8 cellular contexts compared by ENCODE assay signal in genomic region chr19:37172368-37173366, GRCh38. TPM values are rescaled to one million over a fixed set of nuclear protein-coding genes. Genes with fewer than 3 reads are reported as not detected.
A peak's percentile ranks its signal among the peaks of the same experiment; 100 is the strongest.
DNase-seq lines count a peak whose midpoint lies in the region; FAIRE-seq and TF ChIP-seq lines count a peak whose summit lies in the region.

TSS of gene ZNF585A (minus strand) at chr19:37172695. CDS start at chr19:37169910, 2,785 bp downstream.

- H3K27me3 Mint-ChIP-seq in H9 (ENCODE audit: low read depth) (no peaks in the 10 kb centered on the region), neural progenitor cell (ENCODE audit: insufficient read depth, low read depth) (peaks cover 3% of the 10 kb centered on the region)

- peak within 1 kb of the TSS; percentile 45; the same call in 1 of the 2 replicates for H3K14ac ChIP-seq in H9 (ENCODE audit: insufficient read depth, low read length)

- no peak within 1 kb of the TSS for H3K23ac ChIP-seq in H9 (ENCODE audit: insufficient read length, low read depth, low read length)

- peak within 1 kb of the TSS; percentile 80 for H3K9ac ChIP-seq in H9 (ENCODE audit: extremely low read depth, insufficient read length, low read length)
- peak within 1 kb of the TSS; percentile 36 for H3K9ac ChIP-seq in neural progenitor cell
- H3K9ac ChIP-seq in stomach smooth muscle (ENCODE audit: low read length in 2 of 2), result peak within 1 kb of the TSS; percentile 96

- H2BK120ac ChIP-seq in H9 (ENCODE audit: low read depth, low read length, poor library complexity, severe bottlenecking), result no peak within 1 kb of the TSS

- H4K5ac ChIP-seq in H9 (ENCODE audit: insufficient read length, low read depth, low read length), result no peak within 1 kb of the TSS

- H3K27ac ChIP-seq in H9 (ENCODE audit: insufficient read length, low read depth, low read length) (no peak within 1 kb of the TSS), neural progenitor cell (no peak within 1 kb of the TSS), stomach smooth muscle (ENCODE audit: low read length) (peak within 1 kb of the TSS; percentile 31)

- no peak within 1 kb of the TSS for H3K27ac Mint-ChIP-seq in H9
- no peak within 1 kb of the TSS for H3K27ac Mint-ChIP-seq in neural progenitor cell

- no CpG with 5 or more reads among the region's 30 CpGs for WGBS in H9 (ENCODE audit: extremely low coverage, insufficient read length, low lambda C conversion rate)

- DNase-seq in H9 (peak; percentile 96), MG63 (peak; percentile 85), SIG-M5 (lab: John Stamatoyannopoulos, UW) (peak; percentile 62), frontal cortex (ENCODE audit: low spot score in 2 of 2) (peak; percentile 71 to 79), neural progenitor cell (ENCODE audit: low spot score) (peak; percentile 94)
- peak; percentile 90 for DNase-seq in activated naive CD4-positive, alpha-beta T cell treated with Interleukin-2 at 50 U/mL for 16 hours

- H3K4me2 ChIP-seq in H9 (ENCODE audit: insufficient read depth, insufficient read length, low read length) (peak within 1 kb of the TSS; percentile 93), neural progenitor cell (peak within 1 kb of the TSS; percentile 86)

- no peaks in the 10 kb centered on the region for H3K23me2 ChIP-seq in H9 (ENCODE audit: insufficient read length, low read depth, low read length, poor library complexity, severe bottlenecking)

- H3K27me3 ChIP-seq in H9 (ENCODE audit: insufficient read depth, low read length) (no peaks in the 10 kb centered on the region), MG63 (no peaks in the 10 kb centered on the region), neural progenitor cell (no peaks in the 10 kb centered on the region), stomach smooth muscle (ENCODE audit: control insufficient read depth in 1 of 2, insufficient read depth in 2 of 2, low read length in 2 of 2) (no peaks in the 10 kb centered on the region)

- H3K4me3 ChIP-seq in MG63, result peak within 1 kb of the TSS; percentile 60
- H3K4me3 ChIP-seq in neural progenitor cell, result peak within 1 kb of the TSS; percentile 73
- H3K4me3 ChIP-seq in stomach smooth muscle (ENCODE audit: low read length in 2 of 2), result peak within 1 kb of the TSS; percentile 96 to 99

- FAIRE-seq in G401.6 (lab: Jason Lieb, UNC), result peak; percentile 99
- peak; percentile 97 for FAIRE-seq in frontal cortex (lab: Jason Lieb, UNC)

- H3K56ac ChIP-seq in H9 (ENCODE audit: insufficient read length, low read depth, low read length), result no peak within 1 kb of the TSS

- peak within 1 kb of the TSS; percentile 86 for H2AFZ ChIP-seq in H9 (ENCODE audit: low read length)
- peak within 1 kb of the TSS; percentile 94 for H2AFZ ChIP-seq in neural progenitor cell (replicated peaks)

- H2BK5ac ChIP-seq in H9 (ENCODE audit: insufficient read length, low read length), result no peak within 1 kb of the TSS

- H3K36me3 Mint-ChIP-seq in H9 (ENCODE audit: insufficient read depth in 1 of 3, low read depth in 3 of 3) (peaks cover 33 to 36% (median 35%) of the 10 kb centered on the region in 3 experiments), neural progenitor cell (peaks cover 30% of the 10 kb centered on the region)

- H4K91ac ChIP-seq in H9 (ENCODE audit: insufficient read length, low read depth, low read length), result no peak within 1 kb of the TSS

- H4K20me1 ChIP-seq in H9 (ENCODE audit: control insufficient read depth, insufficient read depth, insufficient read length), result no peaks in the 10 kb centered on the region
- H4K20me1 ChIP-seq in neural progenitor cell (ENCODE audit: low read depth), result no peaks in the 10 kb centered on the region

- no peak within 1 kb of the TSS for H2BK20ac ChIP-seq in H9 (ENCODE audit: low read depth, low read length, poor library complexity, severe bottlenecking)

- TF ChIP-seq CTCF in H9 (conservative IDR thresholded peaks at IDR 0.05) (0 out of 3 replicates have a peak, but pooled peaks have one; percentile 21), neural progenitor cell (IDR thresholded peaks at IDR 0.05) (peak; percentile 31)

- no peaks in the 10 kb centered on the region for H3K79me2 ChIP-seq in H9 (ENCODE audit: insufficient read depth, low read length)
- peaks cover 11% of the 10 kb centered on the region for H3K79me2 ChIP-seq in neural progenitor cell (ENCODE audit: low read depth)

- peak within 1 kb of the TSS in 1 of 2 experiments; percentile 32; a peak in 1 of 5 replicates for H3K4me3 Mint-ChIP-seq in H9
- H3K4me3 Mint-ChIP-seq in neural progenitor cell, result no peak within 1 kb of the TSS

- H3K4me1 Mint-ChIP-seq in H9 (no peaks in the 10 kb centered on the region), neural progenitor cell (no peaks in the 10 kb centered on the region)

- no peak within 1 kb of the TSS for H4K8ac ChIP-seq in H9 (replicated peaks; ENCODE audit: insufficient read length, low read depth, low read length)

- H3T11ph ChIP-seq in H9 (ENCODE audit: low read length), result no peak within 1 kb of the TSS

- H3K79me1 ChIP-seq in H9 (ENCODE audit: insufficient read depth, low read depth, low read length, poor library complexity, severe bottlenecking), result no peaks in the 10 kb centered on the region

- H3K9me3 Mint-ChIP-seq in H9 (peaks cover 38 to 60% of the 10 kb centered on the region in 2 experiments), neural progenitor cell (peaks cover 48% of the 10 kb centered on the region)

- 0 out of 2 replicates have a peak, but pooled peaks cover 3% of the 10 kb centered on the region for H3K36me3 ChIP-seq in MG63
- H3K36me3 ChIP-seq in neural progenitor cell, result peaks cover 13% of the 10 kb centered on the region
- H3K36me3 ChIP-seq in stomach smooth muscle (ENCODE audit: control insufficient read depth in 2 of 2, insufficient read depth in 2 of 2, low read length in 2 of 2), result peaks cover 7 to 15% of the 10 kb centered on the region in 2 donors

- H3F3A ChIP-seq in neural progenitor cell (ENCODE audit: low read depth), result no peaks in the 10 kb centered on the region

- H3K18ac ChIP-seq in H9 (ENCODE audit: insufficient read length, low read depth, low read length), result no peak within 1 kb of the TSS

- H3K4ac ChIP-seq in H9 (ENCODE audit: low read depth, low read length), result no peak within 1 kb of the TSS

- H2BK15ac ChIP-seq in H9 (ENCODE audit: low read depth, low read length), result no peak within 1 kb of the TSS

- peaks cover 16% of the 10 kb centered on the region for H3K9me3 ChIP-seq in H9 (ENCODE audit: control insufficient read depth, low read depth, low read length)
- H3K9me3 ChIP-seq in MG63, result peaks cover 19% of the 10 kb centered on the region
- H3K9me3 ChIP-seq in neural progenitor cell (ENCODE audit: low read depth), result peaks cover 6% of the 10 kb centered on the region
- H3K9me3 ChIP-seq in stomach smooth muscle (ENCODE audit: control insufficient read depth in 2 of 2, low read length in 2 of 2), result peaks cover 0 to 3% of the 10 kb centered on the region in 2 donors

- H2AK5ac ChIP-seq in H9 (ENCODE audit: insufficient read length, low read length), result no peak within 1 kb of the TSS

- H2BK12ac ChIP-seq in H9 (ENCODE audit: insufficient read length, low read depth, low read length), result no peak within 1 kb of the TSS

- no peaks in the 10 kb centered on the region for H3K4me1 ChIP-seq in H9 (ENCODE audit: insufficient read depth, low read length)
- H3K4me1 ChIP-seq in neural progenitor cell, result no peaks in the 10 kb centered on the region
- H3K4me1 ChIP-seq in stomach smooth muscle (ENCODE audit: control insufficient read depth, insufficient read depth, low read length), result no peaks in the 10 kb centered on the region

RNA-seq across cellular contexts. Expression of gene ZNF585A, which starts in this region (rescaled TPM):
- total RNA-seq in H9 (2021) (17.1 and 18.3 TPM in 2 replicates), frontal cortex (6.1 TPM), neural progenitor cell (ENCODE audit: low replicate concordance) (9.9 and 10.6 TPM in 2 replicates)
- 0.13 and 0.47 TPM in 2 replicates for total RNA-seq in MG63 (2014; rRNA removed; shearing (Covaris generic); ENCODE audit: low replicate concordance)

Comparison
In these comparisons a context has a peak if more than half of its experiments do, and no peak if none do; other contexts are left out.
1. Peak in DNase-seq and H3K4me3 ChIP-seq in MG63; RNA of the gene not detected or under 1 TPM.
2. H3K9ac ChIP-seq: peak in every context shown above with its lines; median percentile 96 in stomach smooth muscle; 80 in H9; 36 in neural progenitor cell.